Comparison of ENCODE assay signal across 1 cellular context in genomic region chr16:1491327-1491726, GRCh38.
TF ChIP-seq lines count a peak whose summit lies in the region.

No MANE protein-coding gene starts in this region.

TF ChIP-seq in GM23338, 12 proteins besides CTCF, POLR2A, EP300 and RAD21 (continued from another document):
- TF ChIP-seq REST (IDR thresholded peaks at IDR 0.05; ENCODE audit: unreplicated experiment), result no peak
- no peak for TF ChIP-seq EZH2 (IDR thresholded peaks at IDR 0.05; ENCODE audit: low read depth, unreplicated experiment)
- no peak for TF ChIP-seq STAT1 (IDR thresholded peaks at IDR 0.05; ENCODE audit: unreplicated experiment)
- TF ChIP-seq ETS1 (IDR thresholded peaks at IDR 0.05), result no peak
- TF ChIP-seq CREB1 (CRISPR knock-in tag; IDR thresholded peaks at IDR 0.05; ENCODE audit: low read depth), result no peak
- TF ChIP-seq ZNF462 (CRISPR knock-in tag; IDR thresholded peaks at IDR 0.05), result no peak
- no peak for TF ChIP-seq POLR2AphosphoS5 (IDR thresholded peaks at IDR 0.05; ENCODE audit: low read depth)
